In the genomic region with DNA sequence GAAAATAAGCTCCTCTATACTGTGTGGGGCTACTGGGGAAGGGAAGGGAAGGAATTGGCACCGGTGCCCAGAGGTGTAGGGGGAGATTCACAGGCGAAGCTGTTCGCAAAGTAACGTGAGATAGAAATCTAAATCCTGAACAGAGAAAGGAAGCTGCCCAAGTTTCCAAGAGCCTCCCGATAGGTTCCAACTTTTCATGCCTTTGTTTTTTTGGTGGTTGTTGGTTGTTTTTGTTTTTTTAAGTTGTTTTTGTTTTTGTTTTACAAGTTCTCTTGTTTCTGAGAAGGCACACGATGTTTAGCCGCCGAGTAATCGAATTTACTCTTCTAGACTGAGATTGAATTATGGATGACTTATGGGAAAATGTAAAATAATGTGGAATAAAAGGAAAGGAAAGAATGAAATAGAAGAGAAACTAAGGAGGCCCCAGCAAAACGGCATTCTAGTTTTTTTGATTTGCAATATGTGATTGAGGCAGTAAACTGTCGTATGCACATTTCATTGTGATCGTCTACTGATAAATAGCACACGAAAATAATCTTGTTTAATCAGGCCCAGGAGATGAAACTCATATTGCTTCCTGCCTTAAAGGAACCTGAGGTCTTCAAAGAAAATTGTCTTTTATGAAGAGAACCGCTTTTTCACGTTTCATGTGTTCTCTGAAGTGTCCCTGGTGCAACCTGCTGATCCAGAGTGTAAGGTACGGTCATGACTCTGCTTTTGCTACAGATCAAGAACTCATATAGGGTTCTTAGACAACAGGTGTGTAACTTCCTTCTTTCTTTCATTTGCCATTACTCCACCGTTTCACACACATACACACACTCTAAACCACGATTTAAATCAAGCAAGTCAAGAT, we compare ENCODE assay signal across 8 cellular contexts. TPM values are rescaled to one million over a fixed set of nuclear protein-coding genes. Genes with fewer than 3 reads are reported as not detected.
DNase-seq lines count a peak whose midpoint lies in the region; TF ChIP-seq lines count a peak whose summit lies in the region.

No MANE protein-coding gene starts in this region.

- H3K27me3 ChIP-seq in PC-9 (ENCODE audit: insufficient read depth, low read depth) (no peaks in the 10 kb centered on the region), endocrine pancreas (ENCODE audit: control insufficient read depth, insufficient read depth, low read length) (no peaks in the 10 kb centered on the region)

- H3K9ac ChIP-seq in endocrine pancreas (ENCODE audit: control insufficient read depth, insufficient read depth, low read length), result peak overlapping the region; percentile 89

- H2AFZ ChIP-seq in PC-9, result peak overlapping the region; percentile 88

- H3F3A ChIP-seq in PC-9 (ENCODE audit: insufficient read depth, low read depth), result peaks cover 6% of the 10 kb centered on the region; the same call in 1 of the 2 replicates

- H4K20me1 ChIP-seq in PC-9 (ENCODE audit: insufficient read depth), result peaks cover 3% of the 10 kb centered on the region; the same call in 1 of the 2 replicates

- peak overlapping the region; percentile 100 for H3K4me2 ChIP-seq in PC-9

- no peaks in the 10 kb centered on the region for H3K9me3 Mint-ChIP-seq in nephron

- H3K36me3 ChIP-seq in PC-9 (ENCODE audit: low read depth), result no peaks in the 10 kb centered on the region
- no peaks in the 10 kb centered on the region for H3K36me3 ChIP-seq in endocrine pancreas (ENCODE audit: control insufficient read depth, insufficient read depth, low read length)

- peak overlapping the region; percentile 63 for H3K27ac ChIP-seq in PC-9

- H3K79me2 ChIP-seq in PC-9 (ENCODE audit: low read depth), result peaks cover 35% of the 10 kb centered on the region

- POLR2A ChIA-PET in PC-9 (lab: Charles Lee; ENCODE audit: unreplicated experiment), result interaction anchor here (0.6 to 1.5 kb wide), 2 partner anchors 14 to 51 kb away, joined by 7 to 12 read pairs; no protein-coding TSS in a partner anchor

- DNase-seq in DMS79 treated with DMSO at 0.1 percent for 48 hours (lab: John Stamatoyannopoulos, UW) (peak; percentile 39), DMS79 (lab: John Stamatoyannopoulos, UW) (no peak), PC-9 (no peak), COR-L47 (lab: John Stamatoyannopoulos, UW) (no peak)
- no peak for DNase-seq in stimulated activated CD4-positive, alpha-beta T cell treated with anti-CD3 and anti-CD28 coated beads, Interleukin-4, amount 100 ng/mL, for 1 hour
- no peak for DNase-seq in activated CD4-positive, CD25-positive, alpha-beta regulatory T cell treated with anti-CD3 and anti-CD28 coated beads, Interleukin-2, amount 50 U/mL, for 72 hours

- no peaks in the 10 kb centered on the region for H3K9me3 ChIP-seq in PC-9 (ENCODE audit: insufficient read depth, low read depth)
- H3K9me3 ChIP-seq in endocrine pancreas (ENCODE audit: control insufficient read depth, low read length), result no peaks in the 10 kb centered on the region

- peaks cover 29% of the 10 kb centered on the region for H3K4me1 Mint-ChIP-seq in nephron

- H3K4me1 ChIP-seq in PC-9 (replicated peaks; ENCODE audit: insufficient read depth) (peaks cover 32% of the 10 kb centered on the region), endocrine pancreas (ENCODE audit: control insufficient read depth, insufficient read depth, low read length) (peaks cover 18% of the 10 kb centered on the region)

- no peaks in the 10 kb centered on the region for H3K9me2 ChIP-seq in PC-9 (ENCODE audit: insufficient read depth)

- CTCF ChIA-PET in PC-9 (lab: Charles Lee), result interaction anchor here (0.6 to 1.1 kb wide), 2 partner anchors 55 to 204 kb away, joined by 3 read pairs; no protein-coding TSS in a partner anchor

- no peaks in the 10 kb centered on the region for H3K36me3 Mint-ChIP-seq in nephron (ENCODE audit: low read depth)

- TF ChIP-seq CTCF in PC-9 (conservative IDR thresholded peaks at IDR 0.05) (no peak), nephron (IDR thresholded peaks at IDR 0.05; ENCODE audit: unreplicated experiment in 3 of 3) (no peak)

- peaks cover 4% of the 10 kb centered on the region for H3K27me3 Mint-ChIP-seq in nephron (ENCODE audit: low read depth)

- TSS peak; percentile 91 for BruUV-seq in PC-9 (replicated peaks; lab: Mats Ljungman, UMichigan)

- peak overlapping the region; percentile 97 to 99 (median 99) for H3K27ac Mint-ChIP-seq in nephron

- intact Hi-C loops in PC-9 (cut with micrococcal nuclease; ENCODE audit: unreplicated experiment), result loop anchor here (1.0 to 10.0 kb wide), 6 partner anchors 154 to 856 kb away; partner anchors contain the start of genes CEP78, GNA14 and VPS13A

- peak overlapping the region; percentile 94 for H3K4me3 ChIP-seq in PC-9
- H3K4me3 ChIP-seq in endocrine pancreas (ENCODE audit: control insufficient read depth, insufficient read depth, low read length), result peak overlapping the region; percentile 94

- H3K4me3 Mint-ChIP-seq in nephron, result peak overlapping the region; percentile 91 to 94 (median 93)

RNA-seq across cellular contexts. Expression of gene GNAQ, which starts 1.2 kb away (rescaled TPM):
- 51.6 and 53.5 TPM in 2 replicates for total RNA-seq in PC-9 (2021)
